Comparison of ENCODE assay signal across 17 cellular contexts in genomic region chr3:191333481-191333880, GRCh38. TPM values are rescaled to one million over a fixed set of nuclear protein-coding genes. Genes with fewer than 3 reads are reported as not detected.
"Had no signal": no experiment of that assay in that cellular context is flagged by ENCODE, and none has a peak within 500 bp of the region (broad histone marks: within the 10 kb centered on the region; RNA-seq: fewer than 3 reads in every experiment).

No MANE protein-coding gene starts in this region.

- ATAC-seq: activated T-helper 17 cell treated with anti-CD3 and anti-CD28 coated beads, Interleukin-2, amount 50 U/mL, for 72 hours; esophagus mucosa; left ventricle myocardium superior had no signal

- H3K27ac ChIP-seq: parathyroid adenoma, upper lobe of left lung had no signal

- H3K27ac Mint-ChIP-seq: activated CD4-positive, alpha-beta T cell treated with anti-CD3 and anti-CD28 coated beads, Interleukin-2, amount 10 ng/mL, durations not matched to agents 7 days and 5 days; activated naive CD4-positive, alpha-beta T cell treated with anti-CD3 and anti-CD28 coated beads for 36 hours; activated T-helper 17 cell treated with anti-CD3 and anti-CD28 coated beads, Interleukin-2, amount 50 U/mL, for 72 hours had no signal

- DNase-seq: activated CD4-positive, alpha-beta T cell treated with anti-CD3 and anti-CD28 coated beads, Interleukin-2, amount 10 ng/mL, durations not matched to agents 7 days and 5 days; activated CD4-positive, CD25-positive, alpha-beta regulatory T cell; activated naive CD4-positive, alpha-beta T cell treated with anti-CD3 and anti-CD28 coated beads for 36 hours; activated T-cell treated with anti-CD3 and anti-CD28 coated beads for 4 hours; caudate nucleus; dermis blood vessel endothelial cell; left ventricle myocardium superior; stimulated activated naive B cell treated with anti-CD40 and anti-IgM and Interleukin-4, amounts not matched to agents 10 μg/mL and 1 μg/mL and 100 μg/mL, for 72 hours; T-helper 2 cell; upper lobe of left lung had no signal

- H3K27me3 Mint-ChIP-seq: stimulated activated naive B cell treated with anti-CD40 and anti-IgM and Interleukin-4, amounts not matched to agents 10 μg/mL and 1 μg/mL and 100 μg/mL, for 72 hours had no signal

- H3K9me3 Mint-ChIP-seq: activated CD4-positive, alpha-beta T cell treated with anti-CD3 and anti-CD28 coated beads, Interleukin-2, amount 10 ng/mL, durations not matched to agents 7 days and 5 days; activated naive CD4-positive, alpha-beta T cell treated with anti-CD3 and anti-CD28 coated beads for 36 hours; stimulated activated naive B cell treated with anti-CD40 and anti-IgM and Interleukin-4, amounts not matched to agents 10 μg/mL and 1 μg/mL and 100 μg/mL, for 72 hours had no signal

- H3K36me3 ChIP-seq: upper lobe of left lung had no signal

- FAIRE-seq: astrocyte, TTC549 had no signal

- H3K4me3 ChIP-seq: skin epidermis, upper lobe of left lung had no signal

- H3K9ac ChIP-seq: parathyroid adenoma had no signal

- H3K9me3 ChIP-seq: upper lobe of left lung had no signal

- H3K4me3 Mint-ChIP-seq: activated CD4-positive, alpha-beta T cell treated with anti-CD3 and anti-CD28 coated beads, Interleukin-2, amount 10 ng/mL, durations not matched to agents 7 days and 5 days; activated naive CD4-positive, alpha-beta T cell treated with anti-CD3 and anti-CD28 coated beads for 36 hours; activated T-helper 17 cell treated with anti-CD3 and anti-CD28 coated beads, Interleukin-2, amount 50 U/mL, for 72 hours had no signal

RNA-seq across cellular contexts. Expression of gene UTS2B, which starts 3.2 kb away (rescaled TPM):
- total RNA-seq: activated CD8-positive, alpha-beta memory T cell treated with anti-CD3 and anti-CD28 coated beads for 36 hours; activated naive CD4-positive, alpha-beta T cell treated with anti-CD3 and anti-CD28 coated beads for 36 hours; activated T-helper 17 cell treated with anti-CD3 and anti-CD28 coated beads, Interleukin-2, amount 50 U/mL, for 72 hours; esophagus mucosa had no signal
